ENCODE assay signal across 10 cellular contexts in genomic region chr5:4511996-4512656, GRCh38.
DNase-seq lines count a peak whose midpoint lies in the region; ATAC-seq and TF ChIP-seq lines count a peak whose summit lies in the region.
"Had no signal": no experiment of that assay in that cellular context is flagged by ENCODE, and none has a peak within 500 bp of the region (broad histone marks: within the 10 kb centered on the region; RNA-seq: fewer than 3 reads in every experiment).

No MANE protein-coding gene starts in this region.

- no peak for ATAC-seq in HG02763 (IDR thresholded peaks at IDR 0.05; ENCODE audit: unreplicated experiment)

- no peak overlapping the region for H3K4me2 ChIP-seq in osteoblast (ENCODE audit: insufficient read depth, low read length)

- H3K27me3 ChIP-seq in BE2C (no peaks in the 10 kb centered on the region), osteoblast (ENCODE audit: insufficient read depth, low read length) (no peaks in the 10 kb centered on the region)
- H3K27me3 ChIP-seq: tibial nerve had no signal

- H3K4me1 ChIP-seq in BE2C (no peaks in the 10 kb centered on the region), osteoblast (ENCODE audit: insufficient read depth, low read length) (no peaks in the 10 kb centered on the region)
- H3K4me1 ChIP-seq: tibial nerve had no signal

- H3K9me3 ChIP-seq in BE2C = no peaks in the 10 kb centered on the region
- peaks cover 2% of the 10 kb centered on the region for H3K9me3 ChIP-seq in osteoblast (ENCODE audit: low read depth, low read length)
- H3K9me3 ChIP-seq: tibial nerve had no signal

- H3K27ac ChIP-seq in osteoblast (ENCODE audit: low read depth, low read length) = no peak overlapping the region
- H3K27ac ChIP-seq: skin epidermis, tibial nerve had no signal

- no peaks in the 10 kb centered on the region for H3K79me2 ChIP-seq in osteoblast (ENCODE audit: insufficient read depth, low read length)

- peak; percentile 24; the same call in 1 of the 2 replicates for TF ChIP-seq CTCF in BE2C (IDR thresholded peaks at IDR 0.05; ENCODE audit: low read depth, low read length)
- TF ChIP-seq CTCF in NB4 (IDR thresholded peaks at IDR 0.05; ENCODE audit: low read depth, low read length) = peak; percentile 40
- peak; percentile 16 for TF ChIP-seq CTCF in cardiac fibroblast (IDR thresholded peaks at IDR 0.05; ENCODE audit: low read depth, low read length)
- TF ChIP-seq CTCF in osteoblast (IDR thresholded peaks at IDR 0.05; ENCODE audit: extremely low read depth, low read depth, low read length) = no peak

- H3K36me3 ChIP-seq in BE2C (no peaks in the 10 kb centered on the region), osteoblast (ENCODE audit: insufficient read depth, low read length) (no peaks in the 10 kb centered on the region)
- H3K36me3 ChIP-seq: tibial nerve had no signal

- DNase-seq in BE2C (peak; percentile 28), NB4 (ENCODE audit: low read depth) (peak; percentile 47), cardiac fibroblast (ENCODE audit: low read depth in 2 of 2) (peak in 1 of 2 donors; percentile 1), medulla oblongata (ENCODE audit: extremely low spot score) (peak; percentile 28), osteoblast (ENCODE audit: insufficient read length, low spot score, missing footprints) (no peak), AML-193 (lab: John Stamatoyannopoulos, UW) (no peak)
- DNase-seq in stimulated activated CD4-positive, alpha-beta T cell treated with anti-CD3 and anti-CD28 coated beads, Interleukin-4, amount 100 ng/mL, for 4 hours = no peak

- no peaks in the 10 kb centered on the region for H4K20me1 ChIP-seq in osteoblast (ENCODE audit: insufficient read depth, low read length)

- H2AFZ ChIP-seq in osteoblast (ENCODE audit: low read length) = no peak overlapping the region

- H3K4me3 ChIP-seq in BE2C (ENCODE audit: low read depth, low read length) (no peak overlapping the region), NB4 (ENCODE audit: low read depth, low read length) (no peak overlapping the region), cardiac fibroblast (replicated peaks in 1 of 2; ENCODE audit: low read depth in 2 of 2, low read length in 2 of 2) (no peak overlapping the region), osteoblast (ENCODE audit: insufficient read depth, low read length) (no peak overlapping the region)
- H3K4me3 ChIP-seq: tibial nerve had no signal

- no peak for TF ChIP-seq POLR2A in NB4 (IDR thresholded peaks at IDR 0.05; ENCODE audit: extremely low read depth, insufficient read length)

Comparison
In these comparisons a context has a peak if more than half of its experiments do, and no peak if none do; other contexts are left out.
1. DNase-seq: peak in BE2C (single experiment), NB4 (single experiment) and medulla oblongata (single experiment); none in stimulated activated CD4-positive, alpha-beta T cell treated with anti-CD3 and anti-CD28 coated beads, Interleukin-4, amount 100 ng/mL, for 4 hours (0 of 2), osteoblast (single experiment) and AML-193 (0 of 2).